8 cellular contexts compared by ENCODE assay signal in genomic region chr14:22918809-22919600, GRCh38. TPM values are rescaled to one million over a fixed set of nuclear protein-coding genes. Genes with fewer than 3 reads are reported as not detected.
DNase-seq lines count a peak whose midpoint lies in the region; ATAC-seq and TF ChIP-seq lines count a peak whose summit lies in the region.

RBM23 (minus strand) TSS chr14:22919149.

- H3K9me2 ChIP-seq in Karpas-422 (replicated peaks; ENCODE audit: insufficient read depth, low read length), result no peaks in the 10 kb centered on the region

- no peaks in the 10 kb centered on the region for H3K9me3 ChIP-seq in Karpas-422 (ENCODE audit: low read length)
- no peaks in the 10 kb centered on the region for H3K9me3 ChIP-seq in esophagus squamous epithelium

- H3K79me2 ChIP-seq in Karpas-422 (ENCODE audit: low read length), result peaks cover 44% of the 10 kb centered on the region

- peak; percentile 100 for DNase-seq in DMS79 (lab: John Stamatoyannopoulos, UW)
- peak; percentile 100 for DNase-seq in Karpas-422
- peak; percentile 100 for DNase-seq in RKO (ENCODE audit: low spot score)
- DNase-seq in activated T-helper 1 cell treated with Interleukin-2 at 50 U/mL for 16 hours (ENCODE audit: low read depth), result peak; percentile 98
- peak; percentile 100 for DNase-seq in esophagus squamous epithelium (lab: John Stamatoyannopoulos, UW)
- peak; percentile 100 for DNase-seq in myocyte (ENCODE audit: low read depth)
- peak; percentile 96 to 100 for DNase-seq in stimulated activated CD8-positive, alpha-beta memory T cell treated with anti-CD3 and anti-CD28 coated beads, Interleukin-7, amount 100 ng/mL, for 48 hours (ENCODE audit: extremely low read depth in 1 of 2, low read depth in 1 of 2)

- peak within 1 kb of the TSS; percentile 80 for H3K4me2 ChIP-seq in Karpas-422 (ENCODE audit: low read depth, low read length, poor library complexity, severe bottlenecking)

- WGBS in esophagus squamous epithelium, 2 donors, result 1% methylated on average over 34 to 40 of the region's 45 CpGs

- H3K9ac ChIP-seq in Karpas-422 (ENCODE audit: low read length), result peak within 1 kb of the TSS; percentile 77

- peak within 1 kb of the TSS; percentile 52; the same call in 1 of the 2 replicates for H2AFZ ChIP-seq in Karpas-422 (ENCODE audit: low read length)

- peak in 1 of 6 experiments; percentile 28 for TF ChIP-seq CTCF in esophagus squamous epithelium (IDR thresholded peaks at IDR 0.05)

- intact Hi-C loops in esophagus squamous epithelium (cut with DNase I), result no loop called here

- H3K27ac ChIP-seq in Karpas-422 (ENCODE audit: low read length) (peak within 1 kb of the TSS; percentile 82), esophagus squamous epithelium (peak within 1 kb of the TSS; percentile 92 to 98 (median 98))

- H3K36me3 ChIP-seq in Karpas-422 (ENCODE audit: insufficient read depth, low read length) (peaks cover 16% of the 10 kb centered on the region), esophagus squamous epithelium (peaks cover 16 to 59% (median 17%) of the 10 kb centered on the region in 3 donors)

- H3K4me3 ChIP-seq in Karpas-422 (ENCODE audit: low read length) (peak within 1 kb of the TSS; percentile 72), esophagus squamous epithelium (peak within 1 kb of the TSS; percentile 61 to 82 (median 72))

- H4K20me1 ChIP-seq in Karpas-422 (ENCODE audit: insufficient read depth, low read depth, low read length), result no peaks in the 10 kb centered on the region

- peak in 3 of 4 donors; percentile 55 to 84 (median 77) for TF ChIP-seq POLR2A in esophagus squamous epithelium (IDR thresholded peaks at IDR 0.05)

- peak; percentile 90 for ATAC-seq in GM21825 (IDR thresholded peaks at IDR 0.05; ENCODE audit: unreplicated experiment)

- H3K27me3 ChIP-seq in Karpas-422 (ENCODE audit: low read length), result no peaks in the 10 kb centered on the region
- H3K27me3 ChIP-seq in esophagus squamous epithelium, result no peaks in the 10 kb centered on the region

- peaks cover 30% of the 10 kb centered on the region for H3K4me1 ChIP-seq in Karpas-422 (ENCODE audit: low read length)
- peaks cover 19 to 49% (median 29%) of the 10 kb centered on the region in 3 donors for H3K4me1 ChIP-seq in esophagus squamous epithelium

RNA-seq across cellular contexts. Expression of gene RBM23, which starts in this region (rescaled TPM):
- total RNA-seq in Karpas-422 (2014; rRNA removed; shearing (Covaris generic); ENCODE audit: low replicate concordance), result 67.7 and 79.1 TPM in 2 replicates
- 100 to 1,000 TPM in 1 of 4 donors, 10 to 100 TPM in 3; 40.0 to 101 (median 58.9) TPM for total RNA-seq in esophagus squamous epithelium
- 74.9 and 440 TPM in 2 replicates for total RNA-seq in myocyte
- 56.0 TPM for polyA plus RNA-seq in myocyte (2012)

Comparison
In these comparisons a context has a peak if more than half of its experiments do, and no peak if none do; other contexts are left out.
1. Peak in every context shown above with its lines: DNase-seq, ATAC-seq, H3K4me3 ChIP-seq and H3K27ac ChIP-seq.